ENCODE assay signal across 8 cellular contexts in the genomic region with DNA sequence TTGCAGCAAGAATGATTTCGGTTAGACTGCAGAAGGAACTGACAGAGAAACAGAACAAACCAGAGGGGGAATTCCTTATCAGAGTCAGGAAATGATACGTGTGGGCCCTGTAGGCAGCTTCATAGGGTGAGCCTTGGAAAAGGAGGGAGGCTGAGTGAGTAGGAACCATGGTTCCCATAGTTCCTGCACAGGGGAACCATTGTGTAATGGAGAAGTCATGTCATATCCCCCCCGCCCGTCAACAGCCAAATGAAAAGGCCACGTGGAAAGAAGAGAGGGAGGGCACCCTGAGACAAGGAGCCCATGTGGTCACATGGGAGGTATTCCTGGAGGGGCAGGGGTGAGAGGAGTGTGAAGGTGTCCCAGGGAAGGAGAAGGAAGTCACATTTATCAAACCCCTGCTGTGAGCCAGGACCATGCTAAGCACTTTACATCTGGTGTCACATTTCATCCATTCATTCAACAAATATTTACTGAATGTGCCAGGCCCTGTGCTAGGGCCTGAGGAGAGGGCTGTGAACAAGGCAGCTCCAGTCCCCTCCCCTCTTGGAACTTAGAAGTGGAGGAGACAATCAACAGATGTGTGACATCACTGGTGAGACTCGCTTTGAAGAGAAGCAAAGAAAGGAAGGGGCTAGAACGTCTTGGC. TPM values are rescaled to one million over a fixed set of nuclear protein-coding genes. Genes with fewer than 3 reads are reported as not detected.
DNase-seq lines count a peak whose midpoint lies in the region; ATAC-seq lines count a peak whose summit lies in the region.

No MANE protein-coding gene starts in this region.

- H3K27me3 Mint-ChIP-seq in stimulated activated naive CD8-positive, alpha-beta T cell treated with anti-CD3 and anti-CD28 coated beads, Interleukin-15, Interleukin-2, amounts not matched to agents 100 ng/mL and 50 ng/mL, for 24 hours = no peaks in the 10 kb centered on the region

- peak overlapping the region; percentile 92 for H3K27ac Mint-ChIP-seq in stimulated activated naive CD8-positive, alpha-beta T cell treated with anti-CD3 and anti-CD28 coated beads, Interleukin-15, Interleukin-2, amounts not matched to agents 100 ng/mL and 50 ng/mL, for 24 hours

- DNase-seq in NCI-H2196 (lab: John Stamatoyannopoulos, UW; ENCODE audit: unreplicated experiment) (peak; percentile 32), NCI-H2196 treated with DMSO at 0.1 percent for 48 hours (lab: John Stamatoyannopoulos, UW; ENCODE audit: unreplicated experiment) (no peak), SHP77 treated with DMSO at 0.1 percent for 48 hours (lab: John Stamatoyannopoulos, UW) (peak; percentile 6), Right ventricle myocardium superior (no peak), SKM-1 treated with dmso at 0.1 percent for 144 hours (lab: John Stamatoyannopoulos, UW; ENCODE audit: unreplicated experiment) (no peak), amniotic stem cell (lab: John Stamatoyannopoulos, UW) (no peak)

- intact Hi-C loops in Right ventricle myocardium superior (cut with DNase I) = no loop called here

- ATAC-seq in Right ventricle myocardium superior (ENCODE audit: poor library complexity) = peak; percentile 22
- no peak for ATAC-seq in HG03521 (IDR thresholded peaks at IDR 0.05; ENCODE audit: unreplicated experiment)

- H3K36me3 Mint-ChIP-seq in stimulated activated naive CD8-positive, alpha-beta T cell treated with anti-CD3 and anti-CD28 coated beads, Interleukin-15, Interleukin-2, amounts not matched to agents 100 ng/mL and 50 ng/mL, for 24 hours (ENCODE audit: low read depth) = no peaks in the 10 kb centered on the region

- H3K4me1 Mint-ChIP-seq in stimulated activated naive CD8-positive, alpha-beta T cell treated with anti-CD3 and anti-CD28 coated beads, Interleukin-15, Interleukin-2, amounts not matched to agents 100 ng/mL and 50 ng/mL, for 24 hours (ENCODE audit: low read depth) = peaks cover 26% of the 10 kb centered on the region

- H3K9me3 Mint-ChIP-seq in stimulated activated naive CD8-positive, alpha-beta T cell treated with anti-CD3 and anti-CD28 coated beads, Interleukin-15, Interleukin-2, amounts not matched to agents 100 ng/mL and 50 ng/mL, for 24 hours = no peaks in the 10 kb centered on the region

- H3K4me3 Mint-ChIP-seq in stimulated activated naive CD8-positive, alpha-beta T cell treated with anti-CD3 and anti-CD28 coated beads, Interleukin-15, Interleukin-2, amounts not matched to agents 100 ng/mL and 50 ng/mL, for 24 hours = no peak overlapping the region

RNA-seq across cellular contexts. Expression of a gene that starts 15.7 kb away (rescaled TPM):
- 3.7 TPM for total RNA-seq in Right ventricle myocardium superior

RNA-seq across cellular contexts. Expression of a gene that starts 21.3 kb away (rescaled TPM):
- 29.2 TPM for total RNA-seq in Right ventricle myocardium superior

RNA-seq across cellular contexts. Expression of a gene that starts 46.7 kb away (rescaled TPM):
- 47.4 TPM for total RNA-seq in Right ventricle myocardium superior

Comparison
In these comparisons a context has a peak if more than half of its experiments do, and no peak if none do; other contexts are left out.
1. DNase-seq: peak in NCI-H2196 (single experiment) and SHP77 treated with DMSO at 0.1 percent for 48 hours (single experiment); none in NCI-H2196 treated with DMSO at 0.1 percent for 48 hours (single experiment), Right ventricle myocardium superior (single experiment), SKM-1 treated with dmso at 0.1 percent for 144 hours (single experiment) and amniotic stem cell (single experiment).